Comparison of ENCODE assay signal across 33 cellular contexts in genomic region chr4:95536650-95537049, GRCh38. TPM values are rescaled to one million over a fixed set of nuclear protein-coding genes. Genes with fewer than 3 reads are reported as not detected.
DNase-seq lines count a peak whose midpoint lies in the region; ATAC-seq, FAIRE-seq and TF ChIP-seq lines count a peak whose summit lies in the region.
"Had no signal": no experiment of that assay in that cellular context is flagged by ENCODE, and none has a peak within 500 bp of the region (broad histone marks: within the 10 kb centered on the region; RNA-seq: fewer than 3 reads in every experiment).

No MANE protein-coding gene starts in this region.

- POLR2A ChIA-PET in SK-N-SH (lab: Yijun Ruan, JAX), result interaction anchor here (0.8 to 2.6 kb wide), 7 partner anchors 8 to 217 kb away, joined by 3 to 39 read pairs (median 5); partner anchors contain the start of gene UNC5C

- 14% methylated on average over 2 of the region's 2 CpGs for WGBS in SK-N-SH (ENCODE audit: low lambda C conversion rate)
- 58% methylated on average over 2 of the region's 2 CpGs for WGBS in right cardiac atrium

- H3K27ac ChIP-seq in SK-N-SH (ENCODE audit: low read depth in 2 of 2, low read length in 1 of 2), result peak overlapping the region; percentile 55 to 98
- no peak overlapping the region for H3K27ac ChIP-seq in right cardiac atrium (ENCODE audit: low read length)
- peak overlapping the region; percentile 73 for H3K27ac ChIP-seq in substantia nigra (ENCODE audit: low read depth, low read length, poor library complexity, severe bottlenecking)
- H3K27ac ChIP-seq: BLaER1, right lobe of liver, RWPE1, SK-N-MC had no signal

- peaks cover 2% of the 10 kb centered on the region for H3F3A ChIP-seq in SK-N-SH (replicated peaks; ENCODE audit: insufficient read depth)

- intact Hi-C loops in right cardiac atrium (cut with DNase I), result no loop called here

- peak overlapping the region; percentile 82 for H3K4me2 ChIP-seq in SK-N-SH
- H3K4me2 ChIP-seq: BLaER1 had no signal

- DNase-seq in D721Med (ENCODE audit: insufficient read length, low spot score) (no peak), SK-N-SH (no peak), right cardiac atrium (no peak), substantia nigra (lab: John Stamatoyannopoulos, UW) (no peak), osteocyte (ENCODE audit: extremely low spot score, unreplicated experiment) (no peak), MG63 (no peak), NCI-H748 treated with DMSO at 0.1 percent for 48 hours (lab: John Stamatoyannopoulos, UW) (no peak)
- DNase-seq: activated CD4-positive, alpha-beta T cell treated with anti-CD3 and anti-CD28 coated beads, Interleukin-2, amount 50 U/mL, for 4 hours; activated naive CD4-positive, alpha-beta T cell treated with Interleukin-2 at 50 U/mL for 16 hours; activated T-cell treated with anti-CD3 and anti-CD28 coated beads, Interleukin-2, amount 50 U/mL, for 72 hours; DMS153; effector CD8-positive, alpha-beta T cell; kidney; NCI-H1048; NCI-H1694; NCI-H446; NCI-H774; right lobe of liver; stimulated activated CD4-positive, alpha-beta T cell treated with anti-CD3 and anti-CD28 coated beads, Interleukin-12 subunit alpha, Interleukin-12 subunit beta, amount 100 ng/mL, for 4 hours; stimulated activated CD4-positive, alpha-beta T cell treated with anti-CD3 and anti-CD28 coated beads, Interleukin-2, amount 100 ng/mL, for 48 hours; stimulated activated naive CD8-positive, alpha-beta T cell treated with anti-CD3 and anti-CD28 coated beads, Interleukin-15, amount 100 ng/mL, for 72 hours; T-helper 17 cell; trophoblast cell had no signal

- H2AFZ ChIP-seq in SK-N-SH (ENCODE audit: low read depth), result peak overlapping the region; percentile 77

- H3K27ac Mint-ChIP-seq in osteocyte (ENCODE audit: unreplicated experiment), result no peak overlapping the region
- H3K27ac Mint-ChIP-seq: activated T-cell treated with anti-CD3 and anti-CD28 coated beads, Interleukin-2, amount 50 U/mL, for 72 hours; stimulated activated naive CD8-positive, alpha-beta T cell treated with anti-CD3 and anti-CD28 coated beads, Interleukin-15, amount 100 ng/mL, for 72 hours; T-helper 17 cell had no signal

- peaks cover 0 to 2% of the 10 kb centered on the region in 2 experiments for H3K36me3 ChIP-seq in SK-N-SH (replicated peaks in 1 of 2; ENCODE audit: control insufficient read depth in 1 of 2, insufficient read depth in 2 of 2, low read length in 1 of 2)
- H3K36me3 ChIP-seq in MG63, result no peaks in the 10 kb centered on the region
- H3K36me3 ChIP-seq: BLaER1, right lobe of liver had no signal

- H3K27me3 ChIP-seq in SK-N-SH (ENCODE audit: insufficient read depth) (no peaks in the 10 kb centered on the region), right cardiac atrium (ENCODE audit: control insufficient read depth, insufficient read depth) (no peaks in the 10 kb centered on the region), MG63 (no peaks in the 10 kb centered on the region)
- H3K27me3 ChIP-seq: BLaER1, right lobe of liver had no signal

- ATAC-seq in right cardiac atrium (no peak), GM19395 (IDR thresholded peaks at IDR 0.05; ENCODE audit: unreplicated experiment) (no peak)
- ATAC-seq: activated CD4-positive, CD25-positive, alpha-beta regulatory T cell treated with anti-CD3 and anti-CD28 coated beads, Interleukin-2, amount 50 U/mL, for 24 hours; activated T-cell treated with anti-CD3 and anti-CD28 coated beads, Interleukin-2, amount 50 U/mL, for 72 hours; right lobe of liver; stimulated activated naive CD8-positive, alpha-beta T cell treated with anti-CD3 and anti-CD28 coated beads, Interleukin-15, amount 100 ng/mL, for 72 hours; T-helper 17 cell had no signal

- no peaks in the 10 kb centered on the region for H3K9me3 ChIP-seq in SK-N-SH
- no peaks in the 10 kb centered on the region for H3K9me3 ChIP-seq in right cardiac atrium (ENCODE audit: control insufficient read depth, low read length)
- no peaks in the 10 kb centered on the region for H3K9me3 ChIP-seq in MG63
- H3K9me3 ChIP-seq: BLaER1, right lobe of liver had no signal

- H3K79me2 ChIP-seq in SK-N-SH (ENCODE audit: insufficient read depth), result peaks cover 18% of the 10 kb centered on the region

- peaks cover 8 to 60% of the 10 kb centered on the region in 2 experiments; a peak in 3 of 4 replicates for H3K4me1 ChIP-seq in SK-N-SH (ENCODE audit: control insufficient read depth in 1 of 2, insufficient read depth in 2 of 2, low read depth in 1 of 2, low read length in 1 of 2)
- no peaks in the 10 kb centered on the region for H3K4me1 ChIP-seq in right cardiac atrium (ENCODE audit: control insufficient read depth, insufficient read depth, low read length)
- H3K4me1 ChIP-seq: BLaER1, right lobe of liver had no signal

- H3K36me3 Mint-ChIP-seq in osteocyte (ENCODE audit: unreplicated experiment), result no peaks in the 10 kb centered on the region
- H3K36me3 Mint-ChIP-seq: brain had no signal

- peak; percentile 73 for FAIRE-seq in D721Med (lab: Jason Lieb, UNC)
- FAIRE-seq: H1, HTR-8/SVneo, kidney, TTC549 had no signal

- H3K9ac ChIP-seq in SK-N-SH, result peak overlapping the region; percentile 53; the same call in 1 of the 2 replicates
- H3K9ac ChIP-seq: BLaER1 had no signal

- TF ChIP-seq CTCF in D721Med (IDR thresholded peaks at IDR 0.05; ENCODE audit: insufficient read depth, missing control alignments) (no peak), SK-N-SH (IDR thresholded peaks at IDR 0.05) (no peak), osteocyte (IDR thresholded peaks at IDR 0.05) (no peak)

- H3K4me3 Mint-ChIP-seq in osteocyte (ENCODE audit: unreplicated experiment), result no peak overlapping the region
- H3K4me3 Mint-ChIP-seq: activated T-cell treated with anti-CD3 and anti-CD28 coated beads, Interleukin-2, amount 50 U/mL, for 72 hours; stimulated activated naive CD8-positive, alpha-beta T cell treated with anti-CD3 and anti-CD28 coated beads, Interleukin-15, amount 100 ng/mL, for 72 hours; T-helper 17 cell had no signal

- no peaks in the 10 kb centered on the region for H3K4me1 Mint-ChIP-seq in osteocyte (ENCODE audit: unreplicated experiment)
- H3K4me1 Mint-ChIP-seq: stimulated activated naive CD8-positive, alpha-beta T cell treated with anti-CD3 and anti-CD28 coated beads, Interleukin-15, amount 100 ng/mL, for 72 hours had no signal

- TF ChIP-seq RAD21 in SK-N-SH (IDR thresholded peaks at IDR 0.05; ENCODE audit: low read length), result no peak

- H3K27me3 Mint-ChIP-seq in osteocyte (ENCODE audit: unreplicated experiment), result peaks cover 26% of the 10 kb centered on the region
- H3K27me3 Mint-ChIP-seq: stimulated activated naive CD8-positive, alpha-beta T cell treated with anti-CD3 and anti-CD28 coated beads, Interleukin-15, amount 100 ng/mL, for 72 hours had no signal

- no peak for TF ChIP-seq EP300 in SK-N-SH (IDR thresholded peaks at IDR 0.05; ENCODE audit: borderline replicate concordance in 1 of 2, low read depth in 1 of 2, low read length in 1 of 2)

- no peaks in the 10 kb centered on the region; the same call in 1 of the 2 replicates for H4K20me1 ChIP-seq in SK-N-SH (ENCODE audit: insufficient read depth)
- H4K20me1 ChIP-seq: BLaER1 had no signal

- H3K4me3 ChIP-seq in SK-N-SH (ENCODE audit: low read depth in 2 of 2, low read length in 1 of 2) (peak overlapping the region; percentile 31 to 48; a peak in 3 of 4 replicates), right cardiac atrium (ENCODE audit: low read length) (peak overlapping the region; percentile 36), MG63 (no peak overlapping the region)
- H3K4me3 ChIP-seq: BLaER1, right lobe of liver, SK-N-MC had no signal

- no peaks in the 10 kb centered on the region for H3K9me2 ChIP-seq in SK-N-SH

- no peaks in the 10 kb centered on the region for H3K9me3 Mint-ChIP-seq in osteocyte (ENCODE audit: unreplicated experiment)
- H3K9me3 Mint-ChIP-seq: activated T-cell treated with anti-CD3 and anti-CD28 coated beads, Interleukin-2, amount 50 U/mL, for 72 hours; brain; stimulated activated naive CD8-positive, alpha-beta T cell treated with anti-CD3 and anti-CD28 coated beads, Interleukin-15, amount 100 ng/mL, for 72 hours had no signal

- CTCF ChIA-PET in SK-N-SH (lab: Yijun Ruan, JAX), result interaction anchor here (0.9 to 14.1 kb wide), 4 partner anchors 11 to 370 kb away, joined by 3 to 183 read pairs (median 24); partner anchors contain the start of gene UNC5C

TF ChIP-seq in SK-N-SH, 30 proteins besides CTCF, POLR2A, EP300 and RAD21 (continues in another document):
- no peak for TF ChIP-seq FOXM1 (IDR thresholded peaks at IDR 0.05; ENCODE audit: low read depth)
- no peak for TF ChIP-seq RXRA (IDR thresholded peaks at IDR 0.05; ENCODE audit: borderline replicate concordance, low read depth)
- TF ChIP-seq TEAD4 (IDR thresholded peaks at IDR 0.05; ENCODE audit: borderline replicate concordance, insufficient read depth), result no peak
- no peak for TF ChIP-seq SIN3A (IDR thresholded peaks at IDR 0.05; ENCODE audit: borderline replicate concordance, low read depth, low read length)
- no peak for TF ChIP-seq NRF1 (IDR thresholded peaks at IDR 0.05; ENCODE audit: low read depth, low read length)
- no peak for TF ChIP-seq FOXJ3 (CRISPR knock-in tag; IDR thresholded peaks at IDR 0.05)
- no peak for TF ChIP-seq TAF1 (IDR thresholded peaks at IDR 0.05; ENCODE audit: borderline replicate concordance, low read depth, low read length)
- TF ChIP-seq MXI1 (IDR thresholded peaks at IDR 0.05; ENCODE audit: low read depth, low read length), result no peak
- no peak for TF ChIP-seq MEF2A (IDR thresholded peaks at IDR 0.05; ENCODE audit: borderline replicate concordance, low read depth)

RNA-seq across cellular contexts. Expression of gene UNC5C, which starts 12.1 kb away (rescaled TPM):
- polyA plus RNA-seq in SK-N-SH (2012; rRNA removed), result 3.3 and 5.4 TPM in 2 replicates
- 3.9 and 5.5 TPM in 2 replicates for polyA plus RNA-seq in SK-N-SH (2012; cell fraction: cytosol; rRNA removed)
- 3.7 and 5.9 TPM in 2 replicates for polyA plus RNA-seq in SK-N-SH (2012; cell fraction: nucleus; rRNA removed)
- total RNA-seq in right cardiac atrium, result 1 to 10 TPM; 4.0 to 8.4 (median 6.7) TPM
- polyA plus RNA-seq in right cardiac atrium, result 1.3 TPM
- total RNA-seq in osteocyte, result 0.70 and 0.71 TPM in 2 replicates
- not detected in 2 replicates for total RNA-seq in MG63 (2014; rRNA removed; shearing (Covaris generic); ENCODE audit: low replicate concordance)
- total RNA-seq: OCI-LY7 had no signal
